1 cellular context compared by ENCODE assay signal in genomic region chr12:45757172-45757571, GRCh38.
TF ChIP-seq lines count a peak whose summit lies in the region.

No MANE protein-coding gene starts in this region.

TF ChIP-seq in K562, 482 proteins besides CTCF, POLR2A, EP300 and RAD21 (continued from another document):
- TF ChIP-seq BRCA1 (IDR thresholded peaks at IDR 0.05) (no peak), BRCA1 (CRISPR knock-in tag; IDR thresholded peaks at IDR 0.05) (no peak)
